Comparison of ENCODE assay signal across 20 cellular contexts in the genomic region with DNA sequence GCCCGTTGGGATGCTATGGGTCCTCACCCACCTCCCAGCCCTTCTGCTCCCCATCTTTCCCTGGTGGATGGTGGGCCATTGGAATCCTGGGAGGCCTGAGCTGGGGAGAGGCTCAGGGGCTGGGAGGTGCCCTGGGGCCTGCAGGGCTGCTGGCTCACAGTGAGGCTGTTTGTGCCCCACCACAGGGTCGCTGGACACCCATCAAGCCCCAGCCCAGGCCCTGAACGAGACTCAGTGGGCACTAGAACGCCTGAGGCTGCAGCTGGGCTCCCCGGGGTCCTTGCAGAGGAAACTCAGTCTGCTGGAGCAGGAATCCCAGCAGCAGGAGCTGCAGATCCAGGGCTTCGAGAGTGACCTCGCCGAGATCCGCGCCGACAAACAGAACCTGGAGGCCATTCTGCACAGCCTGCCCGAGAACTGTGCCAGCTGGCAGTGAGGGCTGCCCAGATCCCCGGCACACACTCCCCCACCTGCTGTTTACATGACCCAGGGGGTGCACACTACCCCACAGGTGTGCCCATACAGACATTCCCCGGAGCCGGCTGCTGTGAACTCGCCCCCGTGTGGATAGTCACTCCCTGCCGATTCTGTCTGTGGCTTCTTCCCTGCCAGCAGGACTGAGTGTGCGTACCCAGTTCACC. TPM values are rescaled to one million over a fixed set of nuclear protein-coding genes. Genes with fewer than 3 reads are reported as not detected.
"Had no signal": no experiment of that assay in that cellular context is flagged by ENCODE, and none has a peak within 500 bp of the region (broad histone marks: within the 10 kb centered on the region; RNA-seq: fewer than 3 reads in every experiment).

No MANE protein-coding gene starts in this region.

- H3K9me3 ChIP-seq: left ventricle myocardium inferior, lower lobe of right lung, right atrium auricular region, suprapubic skin, thyroid gland had no signal

- DNase-seq: effector CD4-positive, alpha-beta T cell; endodermal cell; erythroblast; foreskin keratinocyte; kidney; left cardiac atrium; left ventricle myocardium inferior; lower lobe of right lung; midbrain; stimulated activated CD4-positive, alpha-beta T cell treated with anti-CD3 and anti-CD28 coated beads, Interleukin-2, amount 100 ng/mL, for 48 hours; stimulated activated naive CD4-positive, alpha-beta T cell treated with Interleukin-2 at 50 U/mL for 16 hours; thyroid gland had no signal

- FAIRE-seq: endothelial cell of umbilical vein, kidney had no signal

- H3K27ac ChIP-seq: coronary artery, foreskin keratinocyte, hepatocyte, left ventricle myocardium inferior, lower lobe of right lung, right atrium auricular region, suprapubic skin, thyroid gland had no signal

- H2AFZ ChIP-seq: hepatocyte had no signal

- H3K4me2 ChIP-seq: hepatocyte, smooth muscle cell had no signal

- H3K4me3 ChIP-seq: coronary artery, hepatocyte, left ventricle myocardium inferior, lower lobe of right lung, right atrium auricular region, smooth muscle cell, suprapubic skin, thyroid gland had no signal

- H3K36me3 ChIP-seq: left ventricle myocardium inferior, lower lobe of right lung, right atrium auricular region, suprapubic skin, thyroid gland had no signal

- ATAC-seq: foreskin keratinocyte; left cardiac atrium; lower lobe of right lung; natural killer cell treated with Interleukin-12 subunit alpha and Interleukin-12 subunit beta and Interleukin-15 and Interleukin-18, amount 100 ng/mL, for 72 hours had no signal

- H3K27me3 ChIP-seq: right atrium auricular region, thyroid gland had no signal

- H3K79me2 ChIP-seq: hepatocyte had no signal

RNA-seq across cellular contexts. Expression of gene AIF1L, which starts 4.9 kb away (rescaled TPM):
- total RNA-seq: natural killer cell treated with Interleukin-12 subunit alpha and Interleukin-12 subunit beta and Interleukin-15 and Interleukin-18, amount 100 ng/mL, for 72 hours; osteoblast had no signal
